Comparison of ENCODE assay signal across 9 cellular contexts in genomic region chr14:23056956-23057756, GRCh38. TPM values are rescaled to one million over a fixed set of nuclear protein-coding genes. Genes with fewer than 3 reads are reported as not detected.
DNase-seq lines count a peak whose midpoint lies in the region; ATAC-seq, FAIRE-seq and TF ChIP-seq lines count a peak whose summit lies in the region.
"Had no signal": no experiment of that assay in that cellular context is flagged by ENCODE, and none has a peak within 500 bp of the region (broad histone marks: within the 10 kb centered on the region; RNA-seq: fewer than 3 reads in every experiment).

A gene with protein sequence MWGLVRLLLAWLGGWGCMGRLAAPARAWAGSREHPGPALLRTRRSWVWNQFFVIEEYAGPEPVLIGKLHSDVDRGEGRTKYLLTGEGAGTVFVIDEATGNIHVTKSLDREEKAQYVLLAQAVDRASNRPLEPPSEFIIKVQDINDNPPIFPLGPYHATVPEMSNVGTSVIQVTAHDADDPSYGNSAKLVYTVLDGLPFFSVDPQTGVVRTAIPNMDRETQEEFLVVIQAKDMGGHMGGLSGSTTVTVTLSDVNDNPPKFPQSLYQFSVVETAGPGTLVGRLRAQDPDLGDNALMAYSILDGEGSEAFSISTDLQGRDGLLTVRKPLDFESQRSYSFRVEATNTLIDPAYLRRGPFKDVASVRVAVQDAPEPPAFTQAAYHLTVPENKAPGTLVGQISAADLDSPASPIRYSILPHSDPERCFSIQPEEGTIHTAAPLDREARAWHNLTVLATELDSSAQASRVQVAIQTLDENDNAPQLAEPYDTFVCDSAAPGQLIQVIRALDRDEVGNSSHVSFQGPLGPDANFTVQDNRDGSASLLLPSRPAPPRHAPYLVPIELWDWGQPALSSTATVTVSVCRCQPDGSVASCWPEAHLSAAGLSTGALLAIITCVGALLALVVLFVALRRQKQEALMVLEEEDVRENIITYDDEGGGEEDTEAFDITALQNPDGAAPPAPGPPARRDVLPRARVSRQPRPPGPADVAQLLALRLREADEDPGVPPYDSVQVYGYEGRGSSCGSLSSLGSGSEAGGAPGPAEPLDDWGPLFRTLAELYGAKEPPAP (minus strand): TSS chr14:23057520. CDS start chr14:23055733, 1,787 bp downstream.

- peak within 1 kb of the TSS; percentile 61 to 65 (median 64) for H3K4me3 ChIP-seq in right lobe of liver

- WGBS in right lobe of liver (ENCODE audit: insufficient coverage, low coverage, low lambda C conversion rate, missing lambda C conversion rate): 0% methylated on average over 3 of the region's 73 CpGs

- intact Hi-C loops in right lobe of liver (cut with DNase I): loop anchor here (5.0 kb wide), 1 partner anchor 70 kb away; no protein-coding TSS in a partner anchor

- ATAC-seq in HG03045 (IDR thresholded peaks at IDR 0.05; ENCODE audit: unreplicated experiment) (peak; percentile 52), right lobe of liver (peak; percentile 48 to 76 (median 68)), GM18870 (IDR thresholded peaks at IDR 0.05; ENCODE audit: unreplicated experiment) (no peak)

- H3K27ac ChIP-seq in VCaP (peak within 1 kb of the TSS; percentile 74), cingulate gyrus (ENCODE audit: low read depth, low read length) (peak within 1 kb of the TSS; percentile 19), right lobe of liver (peak within 1 kb of the TSS in 2 of 3 donors; percentile 41 to 43)

- no peaks in the 10 kb centered on the region for H3K27me3 ChIP-seq in right lobe of liver

- FAIRE-seq in GM12892 (lab: Jason Lieb, UNC): no peak
- FAIRE-seq: islet of Langerhans had no signal

- no peak for TF ChIP-seq CTCF in VCaP (conservative IDR thresholded peaks at IDR 0.05)
- no peak for TF ChIP-seq CTCF in right lobe of liver (IDR thresholded peaks at IDR 0.05)

- H3K36me3 ChIP-seq in right lobe of liver: peaks cover 8 to 35% (median 17%) of the 10 kb centered on the region in 4 donors

- H3K4me1 ChIP-seq in right lobe of liver: no peaks in the 10 kb centered on the region

- DNase-seq in GM12892 (ENCODE audit: insufficient read length) (peak; percentile 83), right lobe of liver (peak; percentile 70 to 77 (median 77)), NCI-H2171 (lab: John Stamatoyannopoulos, UW) (no peak)
- DNase-seq in stimulated activated CD4-positive, alpha-beta T cell treated with anti-CD3 and anti-CD28 coated beads, TNF-alpha, amount 100 ng/mL, for 48 hours (ENCODE audit: low read depth in 3 of 3): peak; percentile 37 to 57 (median 42)

- no peaks in the 10 kb centered on the region for H3K9me3 ChIP-seq in right lobe of liver

- TF ChIP-seq POLR2A in GM12892 (IDR thresholded peaks at IDR 0.05; ENCODE audit: low read depth, low read length) (no peak), right lobe of liver (IDR thresholded peaks at IDR 0.05) (no peak)

RNA-seq across cellular contexts. Expression of the gene that starts here (rescaled TPM):
- 1.1 TPM for polyA plus RNA-seq in GM12892 (2012; ENCODE audit: missing spikeins)
- total RNA-seq in right lobe of liver: under 1 TPM; 0.26 to 0.74 (median 0.54) TPM

Comparison
In these comparisons a context has a peak if more than half of its experiments do, and no peak if none do; other contexts are left out.
1. Peak in DNase-seq, ATAC-seq, H3K4me3 ChIP-seq and H3K27ac ChIP-seq in right lobe of liver; RNA of the gene not detected or under 1 TPM.
2. H3K27ac ChIP-seq: peak in every context shown above with its lines; median percentile 74 in VCaP; 42 in right lobe of liver; 19 in cingulate gyrus.